ENCODE assay signal across 8 cellular contexts in the genomic region with DNA sequence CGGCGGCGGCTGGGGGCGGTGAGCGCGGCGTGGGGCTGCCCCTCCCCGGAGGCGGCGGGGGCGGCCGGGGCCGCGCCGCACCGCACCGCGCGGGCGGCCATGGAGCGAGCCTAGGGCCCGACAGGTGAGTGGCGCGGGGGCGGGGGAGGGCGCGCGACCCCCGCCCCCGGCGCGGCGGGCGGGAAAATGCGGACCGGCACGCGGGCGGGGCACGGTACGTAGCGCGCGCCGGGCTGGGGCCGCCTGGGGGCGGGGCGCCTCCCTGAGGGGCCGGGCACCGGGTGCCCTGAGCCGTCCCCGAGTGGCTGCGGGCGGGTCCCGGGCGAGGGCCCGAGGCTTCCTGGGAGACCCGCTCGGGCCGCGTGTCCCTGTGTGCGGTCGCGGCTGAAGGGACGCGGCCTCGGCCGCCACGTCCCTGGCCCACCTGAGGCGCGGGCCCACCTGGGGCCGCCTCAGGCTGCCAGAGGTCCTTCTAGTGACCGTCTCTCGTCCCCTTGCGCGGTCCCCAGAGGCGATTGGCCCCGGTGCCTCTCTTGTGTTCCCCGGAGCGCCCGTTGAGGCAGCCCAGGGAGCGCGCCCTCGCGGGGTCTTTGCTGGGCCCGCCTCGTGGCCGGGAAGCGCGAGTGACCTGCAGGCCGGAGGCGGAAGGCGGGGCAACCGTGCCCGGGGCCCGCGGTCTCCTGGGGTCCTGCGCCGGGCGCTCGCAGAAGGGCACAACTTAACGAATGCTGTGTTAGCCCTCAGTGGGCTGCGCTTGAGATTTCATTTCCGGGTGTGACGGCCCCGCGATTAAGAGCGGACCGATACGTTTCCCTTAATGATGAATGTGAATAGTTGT. TPM values are rescaled to one million over a fixed set of nuclear protein-coding genes. Genes with fewer than 3 reads are reported as not detected.
DNase-seq lines count a peak whose midpoint lies in the region; ATAC-seq and TF ChIP-seq lines count a peak whose summit lies in the region.

No MANE protein-coding gene starts in this region.

- H3K4me3 Mint-ChIP-seq in activated T-helper 1 cell treated with anti-CD3 and anti-CD28 coated beads, Interleukin-12 subunit alpha, Interleukin-12 subunit beta, Interleukin-2, Interleukin-4 antibody, amounts not matched to agents 30 ng/mL and 10 ng/mL and 1 ng/mL, durations not matched to agents 14 hours and 24 hours and 36 hours, result peak overlapping the region; percentile 89
- peak overlapping the region; percentile 93 for H3K4me3 Mint-ChIP-seq in nephron progenitor cell
- peak overlapping the region; percentile 87 to 94 for H3K4me3 Mint-ChIP-seq in stimulated activated naive CD8-positive, alpha-beta T cell treated with anti-CD3 and anti-CD28 coated beads, Interleukin-15, amount 100 ng/mL, for 72 hours

- H3K27ac ChIP-seq in HUES6 (ENCODE audit: low read depth, low read length), result peak overlapping the region; percentile 88
- H3K27ac ChIP-seq in Peyer's patch, result peak overlapping the region; percentile 88 to 99 (median 95)
- peak overlapping the region; percentile 78 for H3K27ac ChIP-seq in fibroblast of lung (ENCODE audit: insufficient read depth, low read length)

- H3K4me1 ChIP-seq in HUES6 (ENCODE audit: control insufficient read depth, insufficient read depth, low read length) (peaks cover 35% of the 10 kb centered on the region), Peyer's patch (peaks cover 0 to 45% (median 7%) of the 10 kb centered on the region in 4 donors), fibroblast of lung (ENCODE audit: control insufficient read depth, extremely low read depth, insufficient read depth, low read length) (no peaks in the 10 kb centered on the region)

- no peaks in the 10 kb centered on the region for H4K20me1 ChIP-seq in fibroblast of lung (ENCODE audit: control insufficient read depth, extremely low read depth, insufficient read depth, low read length)

- H3K27ac Mint-ChIP-seq in activated T-helper 1 cell treated with anti-CD3 and anti-CD28 coated beads, Interleukin-12 subunit alpha, Interleukin-12 subunit beta, Interleukin-2, Interleukin-4 antibody, amounts not matched to agents 30 ng/mL and 10 ng/mL and 1 ng/mL, durations not matched to agents 14 hours and 24 hours and 36 hours, result peak overlapping the region; percentile 82
- H3K27ac Mint-ChIP-seq in nephron progenitor cell, result peak overlapping the region; percentile 66
- H3K27ac Mint-ChIP-seq in stimulated activated naive CD8-positive, alpha-beta T cell treated with anti-CD3 and anti-CD28 coated beads, Interleukin-15, amount 100 ng/mL, for 72 hours, result peak overlapping the region; percentile 62 to 93

- intact Hi-C loops in activated T-helper 1 cell treated with anti-CD3 and anti-CD28 coated beads, Interleukin-12 subunit alpha, Interleukin-12 subunit beta, Interleukin-2, Interleukin-4 antibody, amounts not matched to agents 30 ng/mL and 10 ng/mL and 1 ng/mL, durations not matched to agents 14 hours and 24 hours and 36 hours (cut with micrococcal nuclease), result loop anchor here (1.0 to 5.0 kb wide), 10 partner anchors 8 to 1996 kb away; a partner anchor contains a TSS

- H3K27me3 Mint-ChIP-seq in activated T-helper 1 cell treated with anti-CD3 and anti-CD28 coated beads, Interleukin-12 subunit alpha, Interleukin-12 subunit beta, Interleukin-2, Interleukin-4 antibody, amounts not matched to agents 30 ng/mL and 10 ng/mL and 1 ng/mL, durations not matched to agents 14 hours and 24 hours and 36 hours (ENCODE audit: insufficient read depth), result peaks cover 18% of the 10 kb centered on the region
- peaks cover 14% of the 10 kb centered on the region for H3K27me3 Mint-ChIP-seq in nephron progenitor cell (ENCODE audit: low read depth, poor library complexity)
- H3K27me3 Mint-ChIP-seq in stimulated activated naive CD8-positive, alpha-beta T cell treated with anti-CD3 and anti-CD28 coated beads, Interleukin-15, amount 100 ng/mL, for 72 hours, result no peaks in the 10 kb centered on the region

- H3K4me3 ChIP-seq in HUES6 (ENCODE audit: low read depth, low read length) (peak overlapping the region; percentile 72), Peyer's patch (peak overlapping the region; percentile 63 to 98 (median 79)), fibroblast of lung (replicated peaks in 1 of 4; ENCODE audit: control extremely low read depth in 1 of 4, insufficient read depth in 1 of 4, low read depth in 3 of 4, low read length in 4 of 4) (peak overlapping the region; percentile 66 to 98 (median 78))

- H3K4me2 ChIP-seq in fibroblast of lung (ENCODE audit: extremely low read depth, insufficient read depth, low read length), result peak overlapping the region; percentile 84

- ATAC-seq in GM21423 (IDR thresholded peaks at IDR 0.05; ENCODE audit: unreplicated experiment), result peak; percentile 71
- peak; percentile 89 for ATAC-seq in stimulated activated naive CD8-positive, alpha-beta T cell treated with anti-CD3 and anti-CD28 coated beads, Interleukin-15, amount 100 ng/mL, for 72 hours

- peak; percentile 66 to 80 for TF ChIP-seq POLR2A in Peyer's patch (IDR thresholded peaks at IDR 0.05)

- TF ChIP-seq CTCF in Peyer's patch (IDR thresholded peaks at IDR 0.05) (peak in 1 of 6 experiments; percentile 7), fibroblast of lung (conservative IDR thresholded peaks at IDR 0.05 in 1 of 2, IDR thresholded peaks at IDR 0.05 in 1 of 2; ENCODE audit: low read depth in 1 of 2, low read length in 2 of 2) (no peak), nephron progenitor cell (IDR thresholded peaks at IDR 0.05) (no peak)

- H3K36me3 Mint-ChIP-seq in activated T-helper 1 cell treated with anti-CD3 and anti-CD28 coated beads, Interleukin-12 subunit alpha, Interleukin-12 subunit beta, Interleukin-2, Interleukin-4 antibody, amounts not matched to agents 30 ng/mL and 10 ng/mL and 1 ng/mL, durations not matched to agents 14 hours and 24 hours and 36 hours (ENCODE audit: low read depth), result peaks cover 3% of the 10 kb centered on the region
- H3K36me3 Mint-ChIP-seq in nephron progenitor cell (ENCODE audit: low read depth), result no peaks in the 10 kb centered on the region

- H3K36me3 ChIP-seq in HUES6 (ENCODE audit: control insufficient read depth, insufficient read depth, low read length) (no peaks in the 10 kb centered on the region), Peyer's patch (no peaks in the 10 kb centered on the region), fibroblast of lung (ENCODE audit: control insufficient read depth, insufficient read depth, low read length) (no peaks in the 10 kb centered on the region)

- H3K9me3 Mint-ChIP-seq in activated T-helper 1 cell treated with anti-CD3 and anti-CD28 coated beads, Interleukin-12 subunit alpha, Interleukin-12 subunit beta, Interleukin-2, Interleukin-4 antibody, amounts not matched to agents 30 ng/mL and 10 ng/mL and 1 ng/mL, durations not matched to agents 14 hours and 24 hours and 36 hours, result no peaks in the 10 kb centered on the region
- no peaks in the 10 kb centered on the region for H3K9me3 Mint-ChIP-seq in nephron progenitor cell
- H3K9me3 Mint-ChIP-seq in stimulated activated naive CD8-positive, alpha-beta T cell treated with anti-CD3 and anti-CD28 coated beads, Interleukin-15, amount 100 ng/mL, for 72 hours, result no peaks in the 10 kb centered on the region

- H3K9ac ChIP-seq in HUES6 (ENCODE audit: low read length), result peak overlapping the region; percentile 93
- H3K9ac ChIP-seq in fibroblast of lung (ENCODE audit: insufficient read depth, low read length), result peak overlapping the region; percentile 94

- peak overlapping the region; percentile 12 for H2AFZ ChIP-seq in fibroblast of lung (ENCODE audit: low read length)

- peaks cover 52% of the 10 kb centered on the region for H3K4me1 Mint-ChIP-seq in activated T-helper 1 cell treated with anti-CD3 and anti-CD28 coated beads, Interleukin-12 subunit alpha, Interleukin-12 subunit beta, Interleukin-2, Interleukin-4 antibody, amounts not matched to agents 30 ng/mL and 10 ng/mL and 1 ng/mL, durations not matched to agents 14 hours and 24 hours and 36 hours (ENCODE audit: low read depth)
- peaks cover 53% of the 10 kb centered on the region for H3K4me1 Mint-ChIP-seq in nephron progenitor cell
- peaks cover 46% of the 10 kb centered on the region for H3K4me1 Mint-ChIP-seq in stimulated activated naive CD8-positive, alpha-beta T cell treated with anti-CD3 and anti-CD28 coated beads, Interleukin-15, amount 100 ng/mL, for 72 hours

- no peaks in the 10 kb centered on the region for H3K9me3 ChIP-seq in HUES6 (ENCODE audit: control insufficient read depth, insufficient read depth, low read depth, low read length)
- H3K9me3 ChIP-seq in Peyer's patch, result no peaks in the 10 kb centered on the region
- H3K9me3 ChIP-seq in fibroblast of lung (ENCODE audit: control insufficient read depth, insufficient read depth, low read depth, low read length), result no peaks in the 10 kb centered on the region

- peak; percentile 93 for DNase-seq in DMS53 (lab: John Stamatoyannopoulos, UW)
- peak; percentile 76 to 91 (median 90) for DNase-seq in Peyer's patch
- peak; percentile 73 for DNase-seq in activated T-helper 1 cell treated with anti-CD3 and anti-CD28 coated beads, Interleukin-12 subunit alpha, Interleukin-12 subunit beta, Interleukin-2, Interleukin-4 antibody, amounts not matched to agents 30 ng/mL and 10 ng/mL and 1 ng/mL, durations not matched to agents 14 hours and 24 hours and 36 hours (ENCODE audit: low spot score)
- DNase-seq in fibroblast of lung (ENCODE audit: low read depth in 2 of 2), result peak; percentile 51 to 52
- peak; percentile 79 for DNase-seq in nephron progenitor cell
- DNase-seq in stimulated activated naive CD8-positive, alpha-beta T cell treated with anti-CD3 and anti-CD28 coated beads, Interleukin-15, amount 100 ng/mL, for 72 hours, result peak; percentile 75 to 77

- peaks cover 43% of the 10 kb centered on the region for H3K79me2 ChIP-seq in fibroblast of lung (ENCODE audit: control insufficient read depth, insufficient read depth, low read length)

- H3K27me3 ChIP-seq in HUES6 (ENCODE audit: control insufficient read depth, insufficient read depth, low read length) (no peaks in the 10 kb centered on the region), Peyer's patch (no peaks in the 10 kb centered on the region), fibroblast of lung (ENCODE audit: control insufficient read depth, insufficient read depth, low read length) (no peaks in the 10 kb centered on the region)

RNA-seq across cellular contexts. Expression of a gene that starts 0.5 kb away (rescaled TPM):
- total RNA-seq in Peyer's patch, result 10 to 100 TPM; 13.8 to 18.8 (median 17.2) TPM
- total RNA-seq in activated T-helper 1 cell treated with anti-CD3 and anti-CD28 coated beads, Interleukin-12 subunit alpha, Interleukin-12 subunit beta, Interleukin-2, Interleukin-4 antibody, amounts not matched to agents 30 ng/mL and 10 ng/mL and 1 ng/mL, durations not matched to agents 14 hours and 24 hours and 36 hours, result 36.6 and 39.2 TPM in 2 replicates
- total RNA-seq in fibroblast of lung, result 32.9 and 45.2 TPM in 2 replicates
- polyA plus RNA-seq in fibroblast of lung, result 32.0 and 42.1 TPM in 2 replicates
- 20.9 and 28.5 TPM in 2 replicates for polyA plus RNA-seq in fibroblast of lung (2012)
- 41.8 and 44.1 TPM in 2 replicates for polyA minus RNA-seq in fibroblast of lung (ENCODE audit: low replicate concordance)

RNA-seq across cellular contexts. Expression of a gene that starts 55.7 kb away (rescaled TPM):
- total RNA-seq in Peyer's patch (10 to 100 TPM; 19.2 to 42.9 (median 33.9) TPM), fibroblast of lung (32.9 and 62.1 TPM in 2 replicates)
- 41.3 and 44.1 TPM in 2 replicates for total RNA-seq in activated T-helper 1 cell treated with anti-CD3 and anti-CD28 coated beads, Interleukin-12 subunit alpha, Interleukin-12 subunit beta, Interleukin-2, Interleukin-4 antibody, amounts not matched to agents 30 ng/mL and 10 ng/mL and 1 ng/mL, durations not matched to agents 14 hours and 24 hours and 36 hours
- polyA plus RNA-seq in fibroblast of lung, result 24.0 and 24.1 TPM in 2 replicates
- polyA plus RNA-seq in fibroblast of lung (2012), result 22.6 and 25.8 TPM in 2 replicates
- polyA minus RNA-seq in fibroblast of lung (ENCODE audit: low replicate concordance), result 74.7 and 109 TPM in 2 replicates

Comparison
In these comparisons a context has a peak if more than half of its experiments do, and no peak if none do; other contexts are left out.
1. Peak in every context shown above with its lines: DNase-seq, ATAC-seq, H3K4me3 ChIP-seq and H3K27ac ChIP-seq.